ENCODE assay signal across 22 cellular contexts in genomic region chr2:165839610-165840009, GRCh38. TPM values are rescaled to one million over a fixed set of nuclear protein-coding genes. Genes with fewer than 3 reads are reported as not detected.
A peak's percentile ranks its signal among the peaks of the same experiment; 100 is the strongest.
DNase-seq lines count a peak whose midpoint lies in the region; TF ChIP-seq lines count a peak whose summit lies in the region.
"Had no signal": no experiment of that assay in that cellular context is flagged by ENCODE, and none has a peak within 500 bp of the region (broad histone marks: within the 10 kb centered on the region; RNA-seq: fewer than 3 reads in every experiment).

No MANE protein-coding gene starts in this region.

- DNase-seq in AG04449 (ENCODE audit: low read depth, low spot score), result peak; percentile 14
- DNase-seq in HFFc6, result no peak
- peak; percentile 36 for DNase-seq in astrocyte of the spinal cord (ENCODE audit: low read depth, low spot score)
- peak; percentile 48 to 67 for DNase-seq in foreskin fibroblast
- no peak for DNase-seq in NAMALWA (ENCODE audit: low spot score)
- no peak for DNase-seq in kidney glomerular epithelial cell (lab: John Stamatoyannopoulos, UW)
- no peak for DNase-seq in activated CD4-positive, alpha-beta T cell treated with anti-CD3 and anti-CD28 coated beads, Interleukin-2, amount 50 U/mL, for 4 hours
- no peak for DNase-seq in GM03348 (ENCODE audit: low spot score)
- DNase-seq: activated CD4-positive, alpha-beta T cell treated with anti-CD3 and anti-CD28 coated beads for 36 hours; activated effector memory CD4-positive, alpha-beta T cell treated with anti-CD3 and anti-CD28 coated beads, Interleukin-2, amount 50 U/mL, for 16 hours; activated naive CD8-positive, alpha-beta T cell treated with anti-CD3 and anti-CD28 coated beads, Interleukin-2, amount 10 ng/mL, durations not matched to agents 7 days and 5 days; activated T-cell treated with anti-CD3 and anti-CD28 coated beads for 4 hours; DMS153; effector CD4-positive, alpha-beta T cell; hippocampal formation; left lung; NCI-H446 treated with DMSO at 0.1 percent for 48 hours; stimulated activated naive CD4-positive, alpha-beta T cell treated with Interleukin-2 at 50 U/mL for 16 hours; T-helper 17 cell had no signal

- peaks cover 2% of the 10 kb centered on the region; the same call in 1 of the 2 replicates for H3K27me3 Mint-ChIP-seq in HFFc6 (ENCODE audit: insufficient read depth)
- H3K27me3 Mint-ChIP-seq: activated CD4-positive, alpha-beta T cell treated with anti-CD3 and anti-CD28 coated beads for 36 hours; T-helper 17 cell had no signal

- peaks cover 20% of the 10 kb centered on the region for H3K4me1 Mint-ChIP-seq in HFFc6 (ENCODE audit: low read depth)
- H3K4me1 Mint-ChIP-seq: activated CD4-positive, alpha-beta T cell treated with anti-CD3 and anti-CD28 coated beads for 36 hours; activated naive CD8-positive, alpha-beta T cell treated with anti-CD3 and anti-CD28 coated beads, Interleukin-2, amount 10 ng/mL, durations not matched to agents 7 days and 5 days; T-helper 17 cell had no signal

- TF ChIP-seq CTCF in AG04449 (IDR thresholded peaks at IDR 0.05; ENCODE audit: insufficient read depth, low read length, missing control alignments), result no peak
- TF ChIP-seq CTCF in HFFc6 (IDR thresholded peaks at IDR 0.05), result peak; percentile 13; the same call in 1 of the 2 replicates
- no peak for TF ChIP-seq CTCF in astrocyte of the spinal cord (IDR thresholded peaks at IDR 0.05; ENCODE audit: low read depth, low read length)
- TF ChIP-seq CTCF in foreskin fibroblast (IDR thresholded peaks at IDR 0.05; ENCODE audit: low read depth, low read length), result no peak

- H3K36me3 Mint-ChIP-seq in HFFc6 (ENCODE audit: low read depth), result no peaks in the 10 kb centered on the region
- H3K36me3 Mint-ChIP-seq: activated naive CD8-positive, alpha-beta T cell treated with anti-CD3 and anti-CD28 coated beads, Interleukin-2, amount 10 ng/mL, durations not matched to agents 7 days and 5 days had no signal

- no peak overlapping the region for H3K4me3 ChIP-seq in AG04449 (ENCODE audit: low read depth, low read length)
- no peak overlapping the region for H3K4me3 ChIP-seq in astrocyte of the spinal cord (ENCODE audit: low read depth, low read length)
- H3K4me3 ChIP-seq in foreskin fibroblast (ENCODE audit: low read depth in 1 of 2, low read length in 2 of 2), result no peak overlapping the region
- H3K4me3 ChIP-seq: A549, BLaER1, gastroesophageal sphincter, left lung had no signal

- CTCF ChIA-PET in AG04449 (lab: Yijun Ruan, JAX), result interaction anchor here (0.9 to 1.3 kb wide), 2 partner anchors 139 to 437 kb away, joined by 3 read pairs; no protein-coding TSS in a partner anchor

- POLR2A ChIA-PET in AG04449 (lab: Yijun Ruan, JAX), result no interaction called here

- no peak overlapping the region for H3K4me3 Mint-ChIP-seq in HFFc6
- H3K4me3 Mint-ChIP-seq: activated CD4-positive, alpha-beta T cell treated with anti-CD3 and anti-CD28 coated beads for 36 hours; activated naive CD8-positive, alpha-beta T cell treated with anti-CD3 and anti-CD28 coated beads, Interleukin-2, amount 10 ng/mL, durations not matched to agents 7 days and 5 days; T-helper 17 cell had no signal

- in situ Hi-C loops in astrocyte of the spinal cord (cut with HindIII; ENCODE audit: low sequenced_read_pairs), result no loop called here

- H3K27ac Mint-ChIP-seq in HFFc6, result no peak overlapping the region
- H3K27ac Mint-ChIP-seq: activated CD4-positive, alpha-beta T cell treated with anti-CD3 and anti-CD28 coated beads for 36 hours; activated naive CD8-positive, alpha-beta T cell treated with anti-CD3 and anti-CD28 coated beads, Interleukin-2, amount 10 ng/mL, durations not matched to agents 7 days and 5 days; T-helper 17 cell had no signal

- H3K9me3 Mint-ChIP-seq in HFFc6, result no peaks in the 10 kb centered on the region
- H3K9me3 Mint-ChIP-seq: activated naive CD8-positive, alpha-beta T cell treated with anti-CD3 and anti-CD28 coated beads, Interleukin-2, amount 10 ng/mL, durations not matched to agents 7 days and 5 days had no signal

RNA-seq across cellular contexts. Expression of gene GALNT3, which starts 45.6 kb away (rescaled TPM):
- 1 to 10 TPM in 3 of 6 experiments, under 1 TPM in 3; 0.28 to 1.7 (median 0.82) TPM for total RNA-seq in HFFc6 (2021; fragmentation: NEBNext Ultra II Directional; extraction: Animal tissue kit (Norgen Biotek cat#: 25700))

Comparison
In these comparisons a context has a peak if more than half of its experiments do, and no peak if none do; other contexts are left out.
1. DNase-seq: peak in AG04449 (single experiment), astrocyte of the spinal cord (single experiment) and foreskin fibroblast (2 of 2); none in HFFc6 (single experiment), NAMALWA (single experiment), kidney glomerular epithelial cell (single experiment), activated CD4-positive, alpha-beta T cell treated with anti-CD3 and anti-CD28 coated beads, Interleukin-2, amount 50 U/mL, for 4 hours (0 of 2) and GM03348 (single experiment).